Comparison of ENCODE assay signal across 8 cellular contexts in genomic region chr10:11424456-11425287, GRCh38.
DNase-seq lines count a peak whose midpoint lies in the region; ATAC-seq and TF ChIP-seq lines count a peak whose summit lies in the region.

No MANE protein-coding gene starts in this region.

- no peaks in the 10 kb centered on the region for H3K9me3 ChIP-seq in Peyer's patch
- H3K9me3 ChIP-seq in esophagus squamous epithelium, result peaks cover 0 to 5% (median 0%) of the 10 kb centered on the region in 3 donors

- H3K27me3 Mint-ChIP-seq in nephron progenitor cell (ENCODE audit: low read depth, poor library complexity), result peaks cover 4% of the 10 kb centered on the region
- no peaks in the 10 kb centered on the region for H3K27me3 Mint-ChIP-seq in activated naive CD8-positive, alpha-beta T cell treated with anti-CD3 and anti-CD28 coated beads, Interleukin-2, amount 50 U/mL, for 24 hours

- peaks cover 5% of the 10 kb centered on the region for H3K4me1 Mint-ChIP-seq in nephron progenitor cell
- H3K4me1 Mint-ChIP-seq in activated naive CD8-positive, alpha-beta T cell treated with anti-CD3 and anti-CD28 coated beads, Interleukin-2, amount 50 U/mL, for 24 hours, result peaks cover 9% of the 10 kb centered on the region

- ATAC-seq in HG02885 (IDR thresholded peaks at IDR 0.05; ENCODE audit: poor library complexity, unreplicated experiment), result peak; percentile 76
- ATAC-seq in activated naive CD8-positive, alpha-beta T cell treated with anti-CD3 and anti-CD28 coated beads, Interleukin-2, amount 50 U/mL, for 24 hours, result no peak
- ATAC-seq in HG03175 (IDR thresholded peaks at IDR 0.05; ENCODE audit: unreplicated experiment), result no peak
- ATAC-seq in GM21717 (IDR thresholded peaks at IDR 0.05; ENCODE audit: unreplicated experiment), result no peak

- TF ChIP-seq POLR2A in Peyer's patch (IDR thresholded peaks at IDR 0.05), result no peak
- TF ChIP-seq POLR2A in esophagus squamous epithelium (IDR thresholded peaks at IDR 0.05), result no peak

- H3K4me1 ChIP-seq in Peyer's patch, result no peaks in the 10 kb centered on the region
- H3K4me1 ChIP-seq in esophagus squamous epithelium, result no peaks in the 10 kb centered on the region

- no peak overlapping the region for H3K27ac ChIP-seq in Peyer's patch
- no peak overlapping the region for H3K27ac ChIP-seq in esophagus squamous epithelium

- H3K4me3 Mint-ChIP-seq in nephron progenitor cell, result no peak overlapping the region
- H3K4me3 Mint-ChIP-seq in activated naive CD8-positive, alpha-beta T cell treated with anti-CD3 and anti-CD28 coated beads, Interleukin-2, amount 50 U/mL, for 24 hours, result no peak overlapping the region

- 36 to 40% methylated on average over 10 of the region's 11 CpGs for WGBS in esophagus squamous epithelium, 2 donors

- intact Hi-C loops in esophagus squamous epithelium (cut with DNase I), result no loop called here

- H3K36me3 ChIP-seq in Peyer's patch, result no peaks in the 10 kb centered on the region
- no peaks in the 10 kb centered on the region for H3K36me3 ChIP-seq in esophagus squamous epithelium

- H3K36me3 Mint-ChIP-seq in nephron progenitor cell (ENCODE audit: low read depth), result peaks cover 14% of the 10 kb centered on the region
- H3K36me3 Mint-ChIP-seq in activated naive CD8-positive, alpha-beta T cell treated with anti-CD3 and anti-CD28 coated beads, Interleukin-2, amount 50 U/mL, for 24 hours (ENCODE audit: low read depth), result peaks cover under 1% of the 10 kb centered on the region

- H3K27ac Mint-ChIP-seq in nephron progenitor cell, result no peak overlapping the region
- no peak overlapping the region for H3K27ac Mint-ChIP-seq in activated naive CD8-positive, alpha-beta T cell treated with anti-CD3 and anti-CD28 coated beads, Interleukin-2, amount 50 U/mL, for 24 hours

- TF ChIP-seq CTCF in Peyer's patch (IDR thresholded peaks at IDR 0.05) (peak in 5 of 6 experiments; percentile 43 to 68 (median 57)), esophagus squamous epithelium (IDR thresholded peaks at IDR 0.05) (peak in 5 of 6 experiments; percentile 43 to 75 (median 58)), nephron progenitor cell (IDR thresholded peaks at IDR 0.05) (peak; percentile 93)

- H3K4me3 ChIP-seq in Peyer's patch (no peak overlapping the region), esophagus squamous epithelium (no peak overlapping the region)

- DNase-seq in ELR (ENCODE audit: low read depth) (peak; percentile 60), Peyer's patch (peak in 2 of 3 donors; percentile 60 to 68), esophagus squamous epithelium (lab: John Stamatoyannopoulos, UW) (no peak), nephron progenitor cell (peak; percentile 66)
- DNase-seq in activated naive CD8-positive, alpha-beta T cell treated with anti-CD3 and anti-CD28 coated beads, Interleukin-2, amount 50 U/mL, for 24 hours, result no peak

- peaks cover 60% of the 10 kb centered on the region for H3K9me3 Mint-ChIP-seq in nephron progenitor cell
- peaks cover 35% of the 10 kb centered on the region for H3K9me3 Mint-ChIP-seq in activated naive CD8-positive, alpha-beta T cell treated with anti-CD3 and anti-CD28 coated beads, Interleukin-2, amount 50 U/mL, for 24 hours

- H3K27me3 ChIP-seq in Peyer's patch, result no peaks in the 10 kb centered on the region
- no peaks in the 10 kb centered on the region for H3K27me3 ChIP-seq in esophagus squamous epithelium

Comparison
In these comparisons a context has a peak if more than half of its experiments do, and no peak if none do; other contexts are left out.
1. DNase-seq: peak in ELR (single experiment), Peyer's patch (2 of 3) and nephron progenitor cell (single experiment); none in esophagus squamous epithelium (single experiment) and activated naive CD8-positive, alpha-beta T cell treated with anti-CD3 and anti-CD28 coated beads, Interleukin-2, amount 50 U/mL, for 24 hours (single experiment).
2. Peak in every context shown above with its lines, with median percentiles within 50 percentile points of each other: CTCF ChIP-seq.